Comparison of ENCODE assay signal across 1 cellular context in the genomic region with DNA sequence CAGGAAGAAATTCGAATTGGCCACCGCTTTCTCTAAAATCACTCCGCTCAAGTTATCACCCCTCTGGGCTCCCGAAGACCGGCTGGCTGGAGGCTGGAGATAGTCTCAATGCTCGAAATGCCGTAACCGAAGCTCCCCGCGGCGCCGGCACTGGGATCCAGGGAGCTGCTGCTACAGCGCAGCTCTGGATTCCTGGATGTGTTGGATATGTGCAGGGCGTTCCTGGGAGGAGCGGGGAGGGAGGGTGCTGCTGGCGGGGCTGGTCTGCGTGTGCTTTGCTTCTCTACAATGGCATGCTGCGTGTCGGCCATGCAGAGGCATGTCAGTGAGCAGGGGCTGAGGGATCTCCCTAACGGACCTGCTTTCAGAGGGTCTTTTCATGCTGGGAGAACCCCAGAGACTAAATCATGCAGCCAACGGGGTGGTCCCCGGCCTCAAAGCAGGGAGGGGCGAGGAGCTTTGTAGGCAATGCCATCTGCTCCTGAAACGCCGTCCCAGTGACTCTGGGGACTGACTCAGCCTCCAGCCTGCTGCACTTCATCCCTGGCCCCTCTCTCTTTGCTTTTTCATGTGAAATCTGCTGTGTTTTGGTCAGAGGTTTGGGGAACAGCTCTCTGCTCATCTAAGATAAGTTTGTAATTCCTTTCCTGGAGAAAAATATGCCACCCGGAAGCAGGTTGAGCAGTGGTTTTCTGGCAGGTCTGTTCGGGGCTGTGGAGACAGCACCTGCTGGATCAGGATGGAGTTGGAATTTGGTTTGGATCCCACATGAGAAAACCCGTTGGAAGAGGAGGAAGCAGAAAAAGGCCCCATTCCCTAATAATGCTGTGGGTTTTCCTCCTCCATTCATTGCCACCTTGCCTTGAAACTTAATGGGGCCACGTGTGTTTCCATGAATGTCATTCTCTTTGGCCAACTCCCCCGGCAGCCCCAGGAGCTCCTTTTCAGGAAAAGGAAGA.
TF ChIP-seq lines count a peak whose summit lies in the region.

No MANE protein-coding gene starts in this region.

TF ChIP-seq in GM12878, 131 proteins besides CTCF, POLR2A, EP300 and RAD21 (continued from another document):
- TF ChIP-seq, protein P1, sequence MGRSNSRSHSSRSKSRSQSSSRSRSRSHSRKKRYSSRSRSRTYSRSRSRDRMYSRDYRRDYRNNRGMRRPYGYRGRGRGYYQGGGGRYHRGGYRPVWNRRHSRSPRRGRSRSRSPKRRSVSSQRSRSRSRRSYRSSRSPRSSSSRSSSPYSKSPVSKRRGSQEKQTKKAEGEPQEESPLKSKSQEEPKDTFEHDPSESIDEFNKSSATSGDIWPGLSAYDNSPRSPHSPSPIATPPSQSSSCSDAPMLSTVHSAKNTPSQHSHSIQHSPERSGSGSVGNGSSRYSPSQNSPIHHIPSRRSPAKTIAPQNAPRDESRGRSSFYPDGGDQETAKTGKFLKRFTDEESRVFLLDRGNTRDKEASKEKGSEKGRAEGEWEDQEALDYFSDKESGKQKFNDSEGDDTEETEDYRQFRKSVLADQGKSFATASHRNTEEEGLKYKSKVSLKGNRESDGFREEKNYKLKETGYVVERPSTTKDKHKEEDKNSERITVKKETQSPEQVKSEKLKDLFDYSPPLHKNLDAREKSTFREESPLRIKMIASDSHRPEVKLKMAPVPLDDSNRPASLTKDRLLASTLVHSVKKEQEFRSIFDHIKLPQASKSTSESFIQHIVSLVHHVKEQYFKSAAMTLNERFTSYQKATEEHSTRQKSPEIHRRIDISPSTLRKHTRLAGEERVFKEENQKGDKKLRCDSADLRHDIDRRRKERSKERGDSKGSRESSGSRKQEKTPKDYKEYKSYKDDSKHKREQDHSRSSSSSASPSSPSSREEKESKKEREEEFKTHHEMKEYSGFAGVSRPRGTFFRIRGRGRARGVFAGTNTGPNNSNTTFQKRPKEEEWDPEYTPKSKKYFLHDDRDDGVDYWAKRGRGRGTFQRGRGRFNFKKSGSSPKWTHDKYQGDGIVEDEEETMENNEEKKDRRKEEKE (IDR thresholded peaks at IDR 0.05), result no peak
- TF ChIP-seq PML (IDR thresholded peaks at IDR 0.05; ENCODE audit: low read length) (0 out of 2 replicates have a peak, but pooled peaks have one; percentile 2), YY1 (IDR thresholded peaks at IDR 0.05; ENCODE audit: low read depth, low read length) (peak; percentile 65), CHD1 (IDR thresholded peaks at IDR 0.05; ENCODE audit: low read depth, low read length) (no peak), IKZF2 (IDR thresholded peaks at IDR 0.05) (peak in 1 of 2 experiments; percentile 14; a peak in 1 of 4 replicates), ASH2L (IDR thresholded peaks at IDR 0.05; ENCODE audit: borderline replicate concordance, low read depth) (no peak), GATAD2B (conservative IDR thresholded peaks at IDR 0.05; ENCODE audit: low read depth) (0 out of 2 replicates have a peak, but pooled peaks have one; percentile 3), POLR2AphosphoS5 (IDR thresholded peaks at IDR 0.05; ENCODE audit: low read length) (peak; percentile 21; the same call in 1 of the 2 replicates), SREBF2 (IDR thresholded peaks at IDR 0.05; ENCODE audit: low read length) (no peak), MTA3 (IDR thresholded peaks at IDR 0.05; ENCODE audit: borderline replicate concordance, low read length) (peak; percentile 41; the same call in 1 of the 2 replicates), MXI1 (IDR thresholded peaks at IDR 0.05; ENCODE audit: low read depth, low read length) (peak; percentile 50; the same call in 1 of the 2 replicates), BRCA1 (IDR thresholded peaks at IDR 0.05; ENCODE audit: low read depth, low read length) (no peak), BMI1 (IDR thresholded peaks at IDR 0.05; ENCODE audit: borderline replicate concordance) (no peak), IKZF1 (conservative IDR thresholded peaks at IDR 0.05) (0 out of 2 replicates have a peak, but pooled peaks have one; percentile 9)
- TF ChIP-seq, protein P2, sequence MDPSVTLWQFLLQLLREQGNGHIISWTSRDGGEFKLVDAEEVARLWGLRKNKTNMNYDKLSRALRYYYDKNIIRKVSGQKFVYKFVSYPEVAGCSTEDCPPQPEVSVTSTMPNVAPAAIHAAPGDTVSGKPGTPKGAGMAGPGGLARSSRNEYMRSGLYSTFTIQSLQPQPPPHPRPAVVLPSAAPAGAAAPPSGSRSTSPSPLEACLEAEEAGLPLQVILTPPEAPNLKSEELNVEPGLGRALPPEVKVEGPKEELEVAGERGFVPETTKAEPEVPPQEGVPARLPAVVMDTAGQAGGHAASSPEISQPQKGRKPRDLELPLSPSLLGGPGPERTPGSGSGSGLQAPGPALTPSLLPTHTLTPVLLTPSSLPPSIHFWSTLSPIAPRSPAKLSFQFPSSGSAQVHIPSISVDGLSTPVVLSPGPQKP (IDR thresholded peaks at IDR 0.05; ENCODE audit: low read depth, low read length), result no peak
- TF ChIP-seq, protein P3, sequence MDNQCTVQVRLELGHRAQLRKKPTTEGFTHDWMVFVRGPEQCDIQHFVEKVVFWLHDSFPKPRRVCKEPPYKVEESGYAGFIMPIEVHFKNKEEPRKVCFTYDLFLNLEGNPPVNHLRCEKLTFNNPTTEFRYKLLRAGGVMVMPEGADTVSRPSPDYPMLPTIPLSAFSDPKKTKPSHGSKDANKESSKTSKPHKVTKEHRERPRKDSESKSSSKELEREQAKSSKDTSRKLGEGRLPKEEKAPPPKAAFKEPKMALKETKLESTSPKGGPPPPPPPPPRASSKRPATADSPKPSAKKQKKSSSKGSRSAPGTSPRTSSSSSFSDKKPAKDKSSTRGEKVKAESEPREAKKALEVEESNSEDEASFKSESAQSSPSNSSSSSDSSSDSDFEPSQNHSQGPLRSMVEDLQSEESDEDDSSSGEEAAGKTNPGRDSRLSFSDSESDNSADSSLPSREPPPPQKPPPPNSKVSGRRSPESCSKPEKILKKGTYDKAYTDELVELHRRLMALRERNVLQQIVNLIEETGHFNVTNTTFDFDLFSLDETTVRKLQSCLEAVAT (IDR thresholded peaks at IDR 0.05), result peak; percentile 71
TF ChIP-seq in GM12878: peak in this region for 9.
